ENCODE assay signal across 8 cellular contexts in the genomic region with DNA sequence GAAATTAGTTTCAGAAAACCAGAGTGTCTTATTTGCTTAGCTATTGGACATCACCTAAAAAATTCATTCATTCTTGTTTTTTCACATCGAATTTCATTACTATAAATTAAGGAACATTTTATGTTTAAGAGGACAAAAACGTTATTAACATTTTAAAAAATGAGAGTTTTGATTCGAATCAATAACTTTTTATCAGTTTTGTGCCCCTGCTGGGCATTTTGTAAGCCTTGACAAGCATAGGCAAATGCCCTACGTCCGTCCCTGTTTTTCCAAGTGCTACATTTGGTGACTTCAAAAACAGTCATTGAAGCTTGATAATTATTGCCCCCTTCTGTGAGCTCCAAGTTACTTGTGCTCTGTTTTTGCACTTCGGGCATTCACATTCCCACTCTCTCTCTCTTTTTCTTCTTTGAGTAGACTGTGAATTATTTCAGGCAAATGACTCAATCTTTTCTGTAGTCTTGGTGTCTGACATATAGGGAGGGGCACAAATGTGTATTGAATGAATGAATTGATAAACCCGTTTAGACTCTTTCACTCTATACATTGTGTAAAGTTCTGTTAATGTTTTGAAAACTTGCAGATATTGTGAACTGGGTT. TPM values are rescaled to one million over a fixed set of nuclear protein-coding genes. Genes with fewer than 3 reads are reported as not detected.
DNase-seq lines count a peak whose midpoint lies in the region; ATAC-seq, FAIRE-seq and TF ChIP-seq lines count a peak whose summit lies in the region.

No MANE protein-coding gene starts in this region.

- H3K4me2 ChIP-seq in GM23338 (peak overlapping the region; percentile 92), hepatocyte (peak overlapping the region; percentile 82)

- POLR2A ChIA-PET in WTC11 (lab: Charles Lee): no interaction called here

- in situ Hi-C loops in ACHN (cut with HindIII; ENCODE audit: low pct_ligation_motif_present, low pct_unique_long_range_greater_than_20kb, low sequenced_read_pairs): no loop called here

- H3K9me3 ChIP-seq in hepatocyte (ENCODE audit: low read depth): no peaks in the 10 kb centered on the region
- no peaks in the 10 kb centered on the region for H3K9me3 ChIP-seq in small intestine (ENCODE audit: control insufficient read depth, low read depth)

- H3K9me2 ChIP-seq in GM23338 (ENCODE audit: insufficient read depth): no peaks in the 10 kb centered on the region
- H3K9me2 ChIP-seq in hepatocyte (replicated peaks; ENCODE audit: insufficient read depth): no peaks in the 10 kb centered on the region

- 19% methylated on average over 7 of the region's 7 CpGs for WGBS in hepatocyte (ENCODE audit: low lambda C conversion rate, missing lambda C conversion rate)
- 4 to 8% (median 5%) methylated on average over 7 of the region's 7 CpGs for WGBS in small intestine, 3 donors

- ATAC-seq in GM23338 (no peak), WTC11 (no peak), GM19023 (IDR thresholded peaks at IDR 0.05; ENCODE audit: unreplicated experiment) (no peak)

- H3K27me3 Mint-ChIP-seq in GM23338 (ENCODE audit: insufficient read depth, low read depth, poor library complexity): peaks cover 11% of the 10 kb centered on the region
- H3K27me3 Mint-ChIP-seq in WTC11 (ENCODE audit: low read depth): no peaks in the 10 kb centered on the region; the same call in 1 of the 2 replicates

- H3K4me1 Mint-ChIP-seq in GM23338 (peaks cover 11% of the 10 kb centered on the region), WTC11 (peaks cover 16% of the 10 kb centered on the region)

- no peaks in the 10 kb centered on the region for H3K9me3 Mint-ChIP-seq in GM23338
- H3K9me3 Mint-ChIP-seq in WTC11: no peaks in the 10 kb centered on the region

- no peak for FAIRE-seq in small intestine (lab: Jason Lieb, UNC)

- H3K4me1 ChIP-seq in GM23338 (ENCODE audit: insufficient read depth) (0 out of 2 replicates have a peak, but pooled peaks cover 12% of the 10 kb centered on the region), hepatocyte (ENCODE audit: insufficient read depth) (peaks cover 5% of the 10 kb centered on the region), small intestine (ENCODE audit: control insufficient read depth in 2 of 2, insufficient read depth in 1 of 2, low read depth in 1 of 2, low read length in 1 of 2) (peaks cover 0 to 2% of the 10 kb centered on the region in 2 donors)

- H3F3A ChIP-seq in GM23338 (replicated peaks; ENCODE audit: low read depth): 0 out of 2 replicates have a peak, but pooled peaks cover 5% of the 10 kb centered on the region

- H3K4me3 ChIP-seq in GM23338 (peak overlapping the region; percentile 86), hepatocyte (peak overlapping the region; percentile 77), small intestine (ENCODE audit: low read depth in 1 of 2, low read length in 2 of 2) (peak overlapping the region in 1 of 2 donors; percentile 100)

- H2AFZ ChIP-seq in GM23338 (no peak overlapping the region), hepatocyte (peak overlapping the region; percentile 75)

- H3K4me3 Mint-ChIP-seq in GM23338 (peak overlapping the region; percentile 94), WTC11 (peak overlapping the region; percentile 95)

- peaks cover 8% of the 10 kb centered on the region; the same call in 1 of the 2 replicates for H4K20me1 ChIP-seq in GM23338 (replicated peaks; ENCODE audit: insufficient read depth)
- no peaks in the 10 kb centered on the region for H4K20me1 ChIP-seq in hepatocyte (ENCODE audit: insufficient read depth, poor library complexity, severe bottlenecking)

- CTCF ChIA-PET in WTC11 (lab: Charles Lee): no interaction called here

- peaks cover 52% of the 10 kb centered on the region for H3K79me2 ChIP-seq in GM23338 (replicated peaks; ENCODE audit: insufficient read depth)
- peaks cover 55% of the 10 kb centered on the region for H3K79me2 ChIP-seq in hepatocyte

- DNase-seq in ACHN (peak; percentile 50), GM23338 (ENCODE audit: low spot score) (no peak), WTC11 (ENCODE audit: low spot score) (no peak), hepatocyte (ENCODE audit: low spot score) (peak; percentile 8), small intestine (peak; percentile 14), NCI-H2081 (lab: John Stamatoyannopoulos, UW) (no peak), AG20443 (ENCODE audit: low spot score) (no peak)

- no peak for TF ChIP-seq CTCF in GM23338 (conservative IDR thresholded peaks at IDR 0.05; ENCODE audit: low read depth in 2 of 2)
- TF ChIP-seq CTCF in WTC11 (IDR thresholded peaks at IDR 0.05): no peak
- TF ChIP-seq CTCF in hepatocyte (IDR thresholded peaks at IDR 0.05; ENCODE audit: poor library complexity): peak; percentile 20

- H3K27me3 ChIP-seq in GM23338 (ENCODE audit: insufficient read depth) (no peaks in the 10 kb centered on the region), hepatocyte (no peaks in the 10 kb centered on the region), small intestine (ENCODE audit: control insufficient read depth in 2 of 2, insufficient read depth in 2 of 2, low read length in 2 of 2) (no peaks in the 10 kb centered on the region)

- H3K27ac ChIP-seq in GM23338 (ENCODE audit: low read depth) (no peak overlapping the region), hepatocyte (peak overlapping the region; percentile 90), small intestine (ENCODE audit: low read depth in 1 of 2, low read length in 1 of 2) (no peak overlapping the region)

- H3K36me3 ChIP-seq in GM23338 (ENCODE audit: insufficient read depth): peaks cover 7% of the 10 kb centered on the region
- no peaks in the 10 kb centered on the region for H3K36me3 ChIP-seq in hepatocyte (replicated peaks; ENCODE audit: insufficient read depth, low read depth)
- H3K36me3 ChIP-seq in small intestine (ENCODE audit: control insufficient read depth in 2 of 2, insufficient read depth in 2 of 2, low read length in 2 of 2): peaks cover 4 to 5% of the 10 kb centered on the region in 2 donors

- H3K36me3 Mint-ChIP-seq in GM23338 (ENCODE audit: low read depth): peaks cover 13% of the 10 kb centered on the region; the same call in 1 of the 3 replicates
- peaks cover 18% of the 10 kb centered on the region for H3K36me3 Mint-ChIP-seq in WTC11

- no peak overlapping the region for H3K27ac Mint-ChIP-seq in GM23338
- no peak overlapping the region for H3K27ac Mint-ChIP-seq in WTC11

TF ChIP-seq in GM23338, 12 proteins besides CTCF, POLR2A, EP300 and RAD21 (continues in another document):
- TF ChIP-seq EZH2 (IDR thresholded peaks at IDR 0.05; ENCODE audit: low read depth, unreplicated experiment) (no peak), POLR2AphosphoS5 (IDR thresholded peaks at IDR 0.05; ENCODE audit: low read depth) (no peak)

TF ChIP-seq in WTC11, 78 proteins besides CTCF, POLR2A, EP300 and RAD21:
- no peak for TF ChIP-seq ELF4 (CRISPR knock-in tag; IDR thresholded peaks at IDR 0.05; ENCODE audit: low read depth)
- no peak for TF ChIP-seq ZBTB21 (CRISPR knock-in tag; IDR thresholded peaks at IDR 0.05; ENCODE audit: borderline replicate concordance)
- no peak for TF ChIP-seq NR2C2 (CRISPR knock-in tag; IDR thresholded peaks at IDR 0.05)
- TF ChIP-seq ETV6 (CRISPR knock-in tag; IDR thresholded peaks at IDR 0.05): no peak
- no peak for TF ChIP-seq EMX1 (CRISPR knock-in tag; IDR thresholded peaks at IDR 0.05)
- no peak for TF ChIP-seq NFYB (CRISPR knock-in tag; conservative IDR thresholded peaks at IDR 0.05; ENCODE audit: low read depth)
- no peak for TF ChIP-seq TEAD4 (CRISPR knock-in tag; IDR thresholded peaks at IDR 0.05)
- TF ChIP-seq, protein P1, sequence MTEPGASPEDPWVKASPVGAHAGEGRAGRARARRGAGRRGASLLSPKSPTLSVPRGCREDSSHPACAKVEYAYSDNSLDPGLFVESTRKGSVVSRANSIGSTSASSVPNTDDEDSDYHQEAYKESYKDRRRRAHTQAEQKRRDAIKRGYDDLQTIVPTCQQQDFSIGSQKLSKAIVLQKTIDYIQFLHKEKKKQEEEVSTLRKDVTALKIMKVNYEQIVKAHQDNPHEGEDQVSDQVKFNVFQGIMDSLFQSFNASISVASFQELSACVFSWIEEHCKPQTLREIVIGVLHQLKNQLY (CRISPR knock-in tag; IDR thresholded peaks at IDR 0.05): no peak
- no peak for TF ChIP-seq CREB1 (CRISPR knock-in tag; IDR thresholded peaks at IDR 0.05)
- no peak for TF ChIP-seq TEAD1 (CRISPR knock-in tag; IDR thresholded peaks at IDR 0.05)
- TF ChIP-seq ZNF416 (CRISPR knock-in tag; IDR thresholded peaks at IDR 0.05): no peak
- no peak for TF ChIP-seq GABPB1 (CRISPR knock-in tag; IDR thresholded peaks at IDR 0.05)
- TF ChIP-seq, protein P2, sequence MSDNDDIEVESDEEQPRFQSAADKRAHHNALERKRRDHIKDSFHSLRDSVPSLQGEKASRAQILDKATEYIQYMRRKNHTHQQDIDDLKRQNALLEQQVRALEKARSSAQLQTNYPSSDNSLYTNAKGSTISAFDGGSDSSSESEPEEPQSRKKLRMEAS (CRISPR knock-in tag; IDR thresholded peaks at IDR 0.05): no peak
- TF ChIP-seq, protein P3, sequence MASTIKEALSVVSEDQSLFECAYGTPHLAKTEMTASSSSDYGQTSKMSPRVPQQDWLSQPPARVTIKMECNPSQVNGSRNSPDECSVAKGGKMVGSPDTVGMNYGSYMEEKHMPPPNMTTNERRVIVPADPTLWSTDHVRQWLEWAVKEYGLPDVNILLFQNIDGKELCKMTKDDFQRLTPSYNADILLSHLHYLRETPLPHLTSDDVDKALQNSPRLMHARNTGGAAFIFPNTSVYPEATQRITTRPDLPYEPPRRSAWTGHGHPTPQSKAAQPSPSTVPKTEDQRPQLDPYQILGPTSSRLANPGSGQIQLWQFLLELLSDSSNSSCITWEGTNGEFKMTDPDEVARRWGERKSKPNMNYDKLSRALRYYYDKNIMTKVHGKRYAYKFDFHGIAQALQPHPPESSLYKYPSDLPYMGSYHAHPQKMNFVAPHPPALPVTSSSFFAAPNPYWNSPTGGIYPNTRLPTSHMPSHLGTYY (CRISPR knock-in tag; IDR thresholded peaks at IDR 0.05): no peak

RNA-seq across cellular contexts. Expression of a gene that starts 1.2 kb away (rescaled TPM):
- total RNA-seq in GM23338 (2014; rRNA removed; shearing (Covaris generic)): 31.2 and 34.0 TPM in 2 replicates
- polyA plus RNA-seq in GM23338 (2016; fragmentation: Nextera tagmentation; extraction: Ambion mirVana) (12.0 and 14.9 TPM in 2 replicates), hepatocyte (5.9 and 6.8 TPM in 2 replicates), small intestine (1 to 10 TPM; 8.1 to 9.1 (median 8.3) TPM)
- total RNA-seq in WTC11 (2021) (18.4 to 20.6 TPM (median 19.3 TPM) in 3 replicates), hepatocyte (20.8 and 26.4 TPM in 2 replicates)

RNA-seq across cellular contexts. Expression of a gene that starts 1.7 kb away (rescaled TPM):
- total RNA-seq in GM23338 (2014; rRNA removed; shearing (Covaris generic)): 15.4 and 17.8 TPM in 2 replicates
- 22.5 and 24.1 TPM in 2 replicates for polyA plus RNA-seq in GM23338 (2016; fragmentation: Nextera tagmentation; extraction: Ambion mirVana)
- total RNA-seq in WTC11 (2021): 15.5 to 17.3 TPM (median 17.0 TPM) in 3 replicates
- 45.5 and 52.5 TPM in 2 replicates for total RNA-seq in hepatocyte
- 38.0 and 44.5 TPM in 2 replicates for polyA plus RNA-seq in hepatocyte
- polyA plus RNA-seq in small intestine: 1 to 10 TPM in 2 of 3 donors, under 1 TPM in 1; 0.67 to 6.4 (median 2.7) TPM

RNA-seq across cellular contexts. Expression of a gene that starts 52.8 kb away (rescaled TPM):
- 703 and 844 TPM in 2 replicates for total RNA-seq in GM23338 (2014; rRNA removed; shearing (Covaris generic))
- polyA plus RNA-seq in GM23338 (2016; fragmentation: Nextera tagmentation; extraction: Ambion mirVana): 676 and 732 TPM in 2 replicates
- 716 to 733 TPM (median 726 TPM) in 3 replicates for total RNA-seq in WTC11 (2021)
- total RNA-seq in hepatocyte: 780 and 871 TPM in 2 replicates
- 421 and 423 TPM in 2 replicates for polyA plus RNA-seq in hepatocyte
- 100 to 1,000 TPM; 538 to 968 (median 837) TPM for polyA plus RNA-seq in small intestine

Comparison
In these comparisons a context has a peak if more than half of its experiments do, and no peak if none do; other contexts are left out.
1. DNase-seq: peak in ACHN (single experiment), hepatocyte (single experiment) and small intestine (single experiment); none in GM23338 (single experiment), WTC11 (single experiment), NCI-H2081 (0 of 2) and AG20443 (single experiment).